ENCODE assay signal across 11 cellular contexts in the genomic region with DNA sequence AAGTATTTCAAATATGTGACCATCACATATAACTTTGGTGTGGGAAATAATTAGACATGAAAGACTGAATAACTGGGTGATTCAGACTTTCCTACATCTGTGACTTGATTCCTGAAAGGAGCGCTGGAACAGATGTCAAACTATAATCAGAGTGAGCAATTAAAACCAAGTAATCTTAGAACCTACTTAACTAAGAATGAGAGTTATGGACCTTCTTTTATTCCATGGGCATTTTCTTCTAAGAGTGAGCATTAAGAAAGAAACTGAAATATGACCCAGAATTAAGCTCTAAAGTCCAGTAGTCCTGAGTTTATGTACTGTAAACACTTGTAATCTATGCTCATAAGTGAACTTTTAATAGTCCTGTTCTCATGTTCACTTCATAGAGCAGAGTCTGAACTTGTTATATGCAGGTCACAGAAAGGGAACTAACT.
DNase-seq lines count a peak whose midpoint lies in the region; ATAC-seq, FAIRE-seq and TF ChIP-seq lines count a peak whose summit lies in the region.
"Had no signal": no experiment of that assay in that cellular context is flagged by ENCODE, and none has a peak within 500 bp of the region (broad histone marks: within the 10 kb centered on the region; RNA-seq: fewer than 3 reads in every experiment).

No MANE protein-coding gene starts in this region.

- H3K4me1 ChIP-seq in small intestine (ENCODE audit: control insufficient read depth in 2 of 2, insufficient read depth in 1 of 2, low read depth in 1 of 2, low read length in 1 of 2) = no peaks in the 10 kb centered on the region
- H3K4me1 ChIP-seq in mesendoderm (ENCODE audit: control insufficient read depth, low read depth, low read length) = no peaks in the 10 kb centered on the region

- H3K4me2 ChIP-seq in mesendoderm (ENCODE audit: low read length) = no peak overlapping the region

- H3K23ac ChIP-seq in mesendoderm (ENCODE audit: low read length) = no peak overlapping the region

- H3K4ac ChIP-seq in mesendoderm (ENCODE audit: low read depth, low read length) = no peak overlapping the region

- no peak for ATAC-seq in stimulated activated naive CD8-positive, alpha-beta T cell treated with anti-CD3 and anti-CD28 coated beads, Interleukin-15, Interleukin-2, amounts not matched to agents 100 U/mL and 50 U/mL, for 24 hours

- H2BK5ac ChIP-seq in mesendoderm (ENCODE audit: low read length) = no peak overlapping the region

- no peak overlapping the region for H2BK120ac ChIP-seq in mesendoderm (ENCODE audit: low read depth, low read length)

- no peak overlapping the region for H3K9ac ChIP-seq in mesendoderm (ENCODE audit: low read length)

- FAIRE-seq in small intestine (lab: Jason Lieb, UNC) = peak; percentile 53
- FAIRE-seq: A204.1 had no signal

- H4K8ac ChIP-seq in mesendoderm (ENCODE audit: low read depth, low read length) = no peak overlapping the region

- no peaks in the 10 kb centered on the region for H3K9me3 ChIP-seq in small intestine (ENCODE audit: control insufficient read depth, low read depth)

- H4K5ac ChIP-seq in mesendoderm (ENCODE audit: low read length) = no peak overlapping the region

- no peaks in the 10 kb centered on the region for H3K79me2 ChIP-seq in mesendoderm (ENCODE audit: control insufficient read depth, insufficient read depth, low read length)

- no peak overlapping the region for H3K27ac ChIP-seq in small intestine (ENCODE audit: low read depth in 1 of 2, low read length in 1 of 2)
- no peak overlapping the region for H3K27ac ChIP-seq in coronary artery
- H3K27ac ChIP-seq in mesendoderm (ENCODE audit: low read depth, low read length) = no peak overlapping the region
- H3K27ac ChIP-seq: SK-N-MC had no signal

- no peak for TF ChIP-seq CTCF in foreskin fibroblast (IDR thresholded peaks at IDR 0.05; ENCODE audit: low read depth, low read length)
- TF ChIP-seq CTCF in coronary artery (IDR thresholded peaks at IDR 0.05) = no peak

- H3K79me1 ChIP-seq in mesendoderm (ENCODE audit: low read length) = no peaks in the 10 kb centered on the region

- H3K27me3 ChIP-seq in small intestine (ENCODE audit: control insufficient read depth in 2 of 2, insufficient read depth in 2 of 2, low read length in 2 of 2) = no peaks in the 10 kb centered on the region
- no peaks in the 10 kb centered on the region for H3K27me3 ChIP-seq in mesendoderm (ENCODE audit: insufficient read depth, low read length, poor library complexity)

- H3K36me3 ChIP-seq in small intestine (ENCODE audit: control insufficient read depth in 2 of 2, insufficient read depth in 2 of 2, low read length in 2 of 2) (no peaks in the 10 kb centered on the region), mesendoderm (ENCODE audit: control insufficient read depth, insufficient read depth, low read length) (no peaks in the 10 kb centered on the region)

- 21 to 43% (median 38%) methylated on average over 1 of the region's 1 CpG for WGBS in small intestine, 3 donors
- WGBS in mesendoderm (ENCODE audit: extremely low coverage, insufficient coverage, low lambda C conversion rate) = no CpG with 5 or more reads among the region's 1 CpG

- no peak overlapping the region for H2AK5ac ChIP-seq in mesendoderm (ENCODE audit: low read length)

- no peak overlapping the region for H3K4me3 ChIP-seq in foreskin fibroblast (ENCODE audit: low read depth in 1 of 2, low read length in 2 of 2)
- H3K4me3 ChIP-seq in small intestine (ENCODE audit: low read depth in 1 of 2, low read length in 2 of 2) = no peak overlapping the region
- no peak overlapping the region for H3K4me3 ChIP-seq in coronary artery
- H3K4me3 ChIP-seq in mesendoderm (ENCODE audit: low read length) = no peak overlapping the region
- H3K4me3 ChIP-seq: SK-N-MC had no signal

- DNase-seq in NCI-H2171 treated with DMSO at 0.1 percent for 48 hours (lab: John Stamatoyannopoulos, UW) (peak; percentile 71), NCI-H2171 (lab: John Stamatoyannopoulos, UW) (no peak), RPMI7951 (ENCODE audit: low read depth) (peak; percentile 76), foreskin fibroblast (peak; percentile 14 to 56), small intestine (peak; percentile 57), coronary artery (ENCODE audit: low spot score) (no peak), mesendoderm (no peak)
- DNase-seq in stimulated activated naive CD8-positive, alpha-beta T cell treated with anti-CD3 and anti-CD28 coated beads, Interleukin-15, Interleukin-2, amounts not matched to agents 100 U/mL and 50 U/mL, for 24 hours = no peak
- DNase-seq: activated CD4-positive, CD25-positive, alpha-beta regulatory T cell treated with anti-CD3 and anti-CD28 coated beads, Interleukin-2, amount 50 U/mL, for 72 hours had no signal

- no peak overlapping the region for H3K56ac ChIP-seq in mesendoderm (ENCODE audit: low read length)

- H3K18ac ChIP-seq in mesendoderm (ENCODE audit: low read length) = no peak overlapping the region

- no peak overlapping the region for H2BK15ac ChIP-seq in mesendoderm (replicated peaks; ENCODE audit: low read depth)

Comparison
In these comparisons a context has a peak if more than half of its experiments do, and no peak if none do; other contexts are left out.
1. DNase-seq: peak in NCI-H2171 treated with DMSO at 0.1 percent for 48 hours (single experiment), RPMI7951 (single experiment), foreskin fibroblast (2 of 2) and small intestine (single experiment); none in NCI-H2171 (single experiment), coronary artery (single experiment), stimulated activated naive CD8-positive, alpha-beta T cell treated with anti-CD3 and anti-CD28 coated beads, Interleukin-15, Interleukin-2, amounts not matched to agents 100 U/mL and 50 U/mL, for 24 hours (single experiment) and mesendoderm (single experiment).